Comparison of ENCODE assay signal across 1 cellular context in the genomic region with DNA sequence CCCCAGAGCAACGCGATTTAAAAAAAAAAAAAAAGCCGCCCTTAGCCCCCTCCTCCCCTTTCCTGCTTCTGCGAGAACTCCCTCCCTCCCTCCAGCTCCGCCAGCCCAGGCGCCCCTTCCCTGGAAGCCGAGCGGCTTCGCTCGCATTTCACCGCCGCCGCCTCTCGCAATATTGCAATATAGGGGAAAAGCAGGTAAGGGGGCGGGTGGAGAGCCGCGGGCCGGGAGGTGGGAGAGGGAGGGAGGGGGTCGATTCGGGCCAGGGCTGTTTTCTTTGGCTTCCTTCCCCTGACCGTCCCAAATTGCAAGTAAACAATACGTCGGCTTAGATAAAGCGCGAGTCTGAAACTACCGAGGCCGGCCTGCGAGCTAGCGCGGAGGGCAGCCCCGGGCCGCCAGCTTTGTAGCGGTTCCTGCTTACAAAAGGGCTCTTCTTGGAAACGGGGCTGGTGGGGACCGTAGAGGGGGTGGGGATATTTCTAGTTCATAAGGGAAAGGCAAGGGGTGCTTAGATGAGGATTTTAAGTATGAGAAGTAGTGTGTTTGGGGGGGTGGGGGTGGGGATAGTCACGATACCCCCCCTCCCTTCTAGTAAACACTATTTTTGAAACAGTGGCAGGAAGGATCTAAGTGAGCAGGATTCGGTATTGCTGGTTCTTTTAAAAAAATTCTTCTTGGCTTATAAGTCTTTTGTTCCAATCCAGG.
TF ChIP-seq lines count a peak whose summit lies in the region.

No MANE protein-coding gene starts in this region.

TF ChIP-seq in HepG2, 621 proteins besides CTCF, POLR2A, EP300 and RAD21 (continued from another document and continues in another):
- TF ChIP-seq, protein P1, sequence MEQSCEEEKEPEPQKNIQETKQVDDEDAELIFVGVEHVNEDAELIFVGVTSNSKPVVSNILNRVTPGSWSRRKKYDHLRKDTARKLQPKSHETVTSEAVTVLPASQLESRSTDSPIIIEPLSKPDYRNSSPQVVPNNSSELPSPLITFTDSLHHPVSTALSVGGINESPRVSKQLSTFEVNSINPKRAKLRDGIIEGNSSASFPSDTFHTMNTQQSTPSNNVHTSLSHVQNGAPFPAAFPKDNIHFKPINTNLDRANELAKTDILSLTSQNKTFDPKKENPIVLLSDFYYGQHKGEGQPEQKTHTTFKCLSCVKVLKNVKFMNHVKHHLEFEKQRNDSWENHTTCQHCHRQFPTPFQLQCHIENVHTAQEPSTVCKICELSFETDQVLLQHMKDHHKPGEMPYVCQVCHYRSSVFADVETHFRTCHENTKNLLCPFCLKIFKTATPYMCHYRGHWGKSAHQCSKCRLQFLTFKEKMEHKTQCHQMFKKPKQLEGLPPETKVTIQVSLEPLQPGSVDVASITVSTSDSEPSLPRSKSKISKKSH (CRISPR knock-in tag; IDR thresholded peaks at IDR 0.05; ENCODE audit: borderline replicate concordance) = no peak
- TF ChIP-seq RBFOX2 (IDR thresholded peaks at IDR 0.05; ENCODE audit: low read depth, low read length) = 0 out of 2 replicates have a peak, but pooled peaks have one; percentile 1
- TF ChIP-seq ZNF441 (CRISPR knock-in tag; IDR thresholded peaks at IDR 0.05; ENCODE audit: borderline replicate concordance) = no peak
- no peak for TF ChIP-seq NR2F6 (IDR thresholded peaks at IDR 0.05)
- TF ChIP-seq NR2F6 (CRISPR knock-in tag; IDR thresholded peaks at IDR 0.05) = no peak
- no peak for TF ChIP-seq TGIF2 (CRISPR knock-in tag; IDR thresholded peaks at IDR 0.05)
- no peak for TF ChIP-seq CEBPB (IDR thresholded peaks at IDR 0.05; ENCODE audit: borderline replicate concordance, low read depth, low read length)
- TF ChIP-seq, protein P2, sequence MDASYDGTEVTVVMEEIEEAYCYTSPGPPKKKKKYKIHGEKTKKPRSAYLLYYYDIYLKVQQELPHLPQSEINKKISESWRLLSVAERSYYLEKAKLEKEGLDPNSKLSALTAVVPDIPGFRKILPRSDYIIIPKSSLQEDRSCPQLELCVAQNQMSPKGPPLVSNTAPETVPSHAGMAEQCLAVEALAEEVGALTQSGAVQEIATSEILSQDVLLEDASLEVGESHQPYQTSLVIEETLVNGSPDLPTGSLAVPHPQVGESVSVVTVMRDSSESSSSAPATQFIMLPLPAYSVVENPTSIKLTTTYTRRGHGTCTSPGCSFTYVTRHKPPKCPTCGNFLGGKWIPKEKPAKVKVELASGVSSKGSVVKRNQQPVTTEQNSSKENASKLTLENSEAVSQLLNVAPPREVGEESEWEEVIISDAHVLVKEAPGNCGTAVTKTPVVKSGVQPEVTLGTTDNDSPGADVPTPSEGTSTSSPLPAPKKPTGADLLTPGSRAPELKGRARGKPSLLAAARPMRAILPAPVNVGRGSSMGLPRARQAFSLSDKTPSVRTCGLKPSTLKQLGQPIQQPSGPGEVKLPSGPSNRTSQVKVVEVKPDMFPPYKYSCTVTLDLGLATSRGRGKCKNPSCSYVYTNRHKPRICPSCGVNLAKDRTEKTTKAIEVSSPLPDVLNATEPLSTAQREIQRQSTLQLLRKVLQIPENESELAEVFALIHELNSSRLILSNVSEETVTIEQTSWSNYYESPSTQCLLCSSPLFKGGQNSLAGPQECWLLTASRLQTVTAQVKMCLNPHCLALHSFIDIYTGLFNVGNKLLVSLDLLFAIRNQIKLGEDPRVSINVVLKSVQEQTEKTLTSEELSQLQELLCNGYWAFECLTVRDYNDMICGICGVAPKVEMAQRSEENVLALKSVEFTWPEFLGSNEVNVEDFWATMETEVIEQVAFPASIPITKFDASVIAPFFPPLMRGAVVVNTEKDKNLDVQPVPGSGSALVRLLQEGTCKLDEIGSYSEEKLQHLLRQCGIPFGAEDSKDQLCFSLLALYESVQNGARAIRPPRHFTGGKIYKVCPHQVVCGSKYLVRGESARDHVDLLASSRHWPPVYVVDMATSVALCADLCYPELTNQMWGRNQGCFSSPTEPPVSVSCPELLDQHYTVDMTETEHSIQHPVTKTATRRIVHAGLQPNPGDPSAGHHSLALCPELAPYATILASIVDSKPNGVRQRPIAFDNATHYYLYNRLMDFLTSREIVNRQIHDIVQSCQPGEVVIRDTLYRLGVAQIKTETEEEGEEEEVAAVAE (CRISPR knock-in tag; IDR thresholded peaks at IDR 0.05; ENCODE audit: borderline replicate concordance) = 0 out of 2 replicates have a peak, but pooled peaks have one; percentile 26
- TF ChIP-seq FOXM1 (CRISPR knock-in tag; IDR thresholded peaks at IDR 0.05) = no peak
- TF ChIP-seq GPN1 (CRISPR knock-in tag; IDR thresholded peaks at IDR 0.05; ENCODE audit: borderline replicate concordance) = no peak
- TF ChIP-seq ADNP (CRISPR knock-in tag; IDR thresholded peaks at IDR 0.05) = no peak
- no peak for TF ChIP-seq TBX2 (CRISPR knock-in tag; IDR thresholded peaks at IDR 0.05; ENCODE audit: borderline replicate concordance)
- TF ChIP-seq U2AF2 (IDR thresholded peaks at IDR 0.05; ENCODE audit: low read depth, low read length) = no peak
- TF ChIP-seq ZSCAN31 (CRISPR knock-in tag; IDR thresholded peaks at IDR 0.05; ENCODE audit: low read depth) = no peak
- no peak for TF ChIP-seq CENPBD1 (CRISPR knock-in tag; IDR thresholded peaks at IDR 0.05; ENCODE audit: borderline replicate concordance, low read depth)
- peak; percentile 57 for TF ChIP-seq ASH2L (IDR thresholded peaks at IDR 0.05; ENCODE audit: insufficient read length, low read depth, low read length)
- TF ChIP-seq KDM1A (CRISPR knock-in tag; IDR thresholded peaks at IDR 0.05) = no peak
- no peak for TF ChIP-seq ZFP82 (CRISPR knock-in tag; IDR thresholded peaks at IDR 0.05; ENCODE audit: borderline replicate concordance)
- TF ChIP-seq NR0B2 (CRISPR knock-in tag; IDR thresholded peaks at IDR 0.05) = no peak
- TF ChIP-seq SRF (IDR thresholded peaks at IDR 0.05; ENCODE audit: low read depth, low read length) = no peak
- TF ChIP-seq PPARG (CRISPR knock-in tag; conservative IDR thresholded peaks at IDR 0.05) = no peak
- no peak for TF ChIP-seq GMEB1 (CRISPR knock-in tag; IDR thresholded peaks at IDR 0.05; ENCODE audit: borderline replicate concordance)
- TF ChIP-seq, protein P3, sequence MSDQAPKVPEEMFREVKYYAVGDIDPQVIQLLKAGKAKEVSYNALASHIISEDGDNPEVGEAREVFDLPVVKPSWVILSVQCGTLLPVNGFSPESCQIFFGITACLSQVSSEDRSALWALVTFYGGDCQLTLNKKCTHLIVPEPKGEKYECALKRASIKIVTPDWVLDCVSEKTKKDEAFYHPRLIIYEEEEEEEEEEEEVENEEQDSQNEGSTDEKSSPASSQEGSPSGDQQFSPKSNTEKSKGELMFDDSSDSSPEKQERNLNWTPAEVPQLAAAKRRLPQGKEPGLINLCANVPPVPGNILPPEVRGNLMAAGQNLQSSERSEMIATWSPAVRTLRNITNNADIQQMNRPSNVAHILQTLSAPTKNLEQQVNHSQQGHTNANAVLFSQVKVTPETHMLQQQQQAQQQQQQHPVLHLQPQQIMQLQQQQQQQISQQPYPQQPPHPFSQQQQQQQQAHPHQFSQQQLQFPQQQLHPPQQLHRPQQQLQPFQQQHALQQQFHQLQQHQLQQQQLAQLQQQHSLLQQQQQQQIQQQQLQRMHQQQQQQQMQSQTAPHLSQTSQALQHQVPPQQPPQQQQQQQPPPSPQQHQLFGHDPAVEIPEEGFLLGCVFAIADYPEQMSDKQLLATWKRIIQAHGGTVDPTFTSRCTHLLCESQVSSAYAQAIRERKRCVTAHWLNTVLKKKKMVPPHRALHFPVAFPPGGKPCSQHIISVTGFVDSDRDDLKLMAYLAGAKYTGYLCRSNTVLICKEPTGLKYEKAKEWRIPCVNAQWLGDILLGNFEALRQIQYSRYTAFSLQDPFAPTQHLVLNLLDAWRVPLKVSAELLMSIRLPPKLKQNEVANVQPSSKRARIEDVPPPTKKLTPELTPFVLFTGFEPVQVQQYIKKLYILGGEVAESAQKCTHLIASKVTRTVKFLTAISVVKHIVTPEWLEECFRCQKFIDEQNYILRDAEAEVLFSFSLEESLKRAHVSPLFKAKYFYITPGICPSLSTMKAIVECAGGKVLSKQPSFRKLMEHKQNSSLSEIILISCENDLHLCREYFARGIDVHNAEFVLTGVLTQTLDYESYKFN (CRISPR knock-in tag; conservative IDR thresholded peaks at IDR 0.05) = no peak
- TF ChIP-seq ZNF737 (CRISPR knock-in tag; IDR thresholded peaks at IDR 0.05; ENCODE audit: borderline replicate concordance) = no peak
- no peak for TF ChIP-seq ATF6 (CRISPR knock-in tag; conservative IDR thresholded peaks at IDR 0.05)
- no peak for TF ChIP-seq ZEB1 (IDR thresholded peaks at IDR 0.05; ENCODE audit: insufficient replicate concordance, low read depth)
- TF ChIP-seq ZBTB26 (CRISPR knock-in tag; IDR thresholded peaks at IDR 0.05; ENCODE audit: borderline replicate concordance) = no peak
- no peak for TF ChIP-seq ZBTB1 (CRISPR knock-in tag; IDR thresholded peaks at IDR 0.05; ENCODE audit: borderline replicate concordance)
- TF ChIP-seq, protein P4, sequence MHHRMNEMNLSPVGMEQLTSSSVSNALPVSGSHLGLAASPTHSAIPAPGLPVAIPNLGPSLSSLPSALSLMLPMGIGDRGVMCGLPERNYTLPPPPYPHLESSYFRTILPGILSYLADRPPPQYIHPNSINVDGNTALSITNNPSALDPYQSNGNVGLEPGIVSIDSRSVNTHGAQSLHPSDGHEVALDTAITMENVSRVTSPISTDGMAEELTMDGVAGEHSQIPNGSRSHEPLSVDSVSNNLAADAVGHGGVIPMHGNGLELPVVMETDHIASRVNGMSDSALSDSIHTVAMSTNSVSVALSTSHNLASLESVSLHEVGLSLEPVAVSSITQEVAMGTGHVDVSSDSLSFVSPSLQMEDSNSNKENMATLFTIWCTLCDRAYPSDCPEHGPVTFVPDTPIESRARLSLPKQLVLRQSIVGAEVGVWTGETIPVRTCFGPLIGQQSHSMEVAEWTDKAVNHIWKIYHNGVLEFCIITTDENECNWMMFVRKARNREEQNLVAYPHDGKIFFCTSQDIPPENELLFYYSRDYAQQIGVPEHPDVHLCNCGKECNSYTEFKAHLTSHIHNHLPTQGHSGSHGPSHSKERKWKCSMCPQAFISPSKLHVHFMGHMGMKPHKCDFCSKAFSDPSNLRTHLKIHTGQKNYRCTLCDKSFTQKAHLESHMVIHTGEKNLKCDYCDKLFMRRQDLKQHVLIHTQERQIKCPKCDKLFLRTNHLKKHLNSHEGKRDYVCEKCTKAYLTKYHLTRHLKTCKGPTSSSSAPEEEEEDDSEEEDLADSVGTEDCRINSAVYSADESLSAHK (CRISPR knock-in tag; IDR thresholded peaks at IDR 0.05; ENCODE audit: borderline replicate concordance) = no peak
- no peak for TF ChIP-seq DMTF1 (CRISPR knock-in tag; IDR thresholded peaks at IDR 0.05)
- no peak for TF ChIP-seq ZNF570 (CRISPR knock-in tag; IDR thresholded peaks at IDR 0.05; ENCODE audit: borderline replicate concordance)
- TF ChIP-seq ZNF3 (CRISPR knock-in tag; IDR thresholded peaks at IDR 0.05) = no peak
- TF ChIP-seq TMF1 (CRISPR knock-in tag; IDR thresholded peaks at IDR 0.05; ENCODE audit: low read depth) = no peak
- no peak for TF ChIP-seq HCFC1 (IDR thresholded peaks at IDR 0.05; ENCODE audit: low read depth, low read length)
